20 cellular contexts compared by ENCODE assay signal in the genomic region with DNA sequence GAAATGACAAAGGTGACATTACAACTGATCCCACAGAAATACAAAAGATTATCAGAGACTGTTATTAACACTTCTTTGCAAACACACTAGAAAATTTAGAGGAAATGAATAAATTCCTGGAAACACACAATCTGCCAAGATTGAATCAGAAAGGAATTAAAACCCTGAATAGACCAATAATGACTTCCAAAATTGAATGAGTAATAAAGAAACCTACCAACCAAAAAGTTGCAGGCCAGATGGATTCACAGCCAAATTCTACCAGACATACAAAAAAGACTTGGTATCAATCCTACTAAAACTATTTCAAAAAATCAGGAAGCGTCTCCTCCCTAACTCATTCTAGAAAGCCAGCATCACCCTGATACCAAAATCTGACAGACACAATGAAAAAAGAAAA.
"Had no signal": no experiment of that assay in that cellular context is flagged by ENCODE, and none has a peak within 500 bp of the region (broad histone marks: within the 10 kb centered on the region; RNA-seq: fewer than 3 reads in every experiment).

No MANE protein-coding gene starts in this region.

- H3K4me3 Mint-ChIP-seq: memory B cell; naive thymus-derived CD4-positive, alpha-beta T cell; natural killer cell had no signal

- H3K27ac Mint-ChIP-seq: memory B cell; naive thymus-derived CD4-positive, alpha-beta T cell; natural killer cell had no signal

- DNase-seq: dermis blood vessel endothelial cell; dorsolateral prefrontal cortex; effector CD4-positive, alpha-beta T cell; effector memory CD4-positive, alpha-beta T cell; foreskin fibroblast; foreskin melanocyte; gastrocnemius medialis; glutamatergic neuron; head of caudate nucleus; heart right ventricle; hippocampal formation; left cardiac atrium; left lung; left ventricle myocardium superior; lower lobe of right lung; mesendoderm; midbrain; naive thymus-derived CD4-positive, alpha-beta T cell; natural killer cell had no signal

- H3K4me1 Mint-ChIP-seq: memory B cell; naive thymus-derived CD4-positive, alpha-beta T cell; natural killer cell had no signal

- H3K36me3 Mint-ChIP-seq: memory B cell had no signal
